ENCODE assay signal across 13 cellular contexts in the genomic region with DNA sequence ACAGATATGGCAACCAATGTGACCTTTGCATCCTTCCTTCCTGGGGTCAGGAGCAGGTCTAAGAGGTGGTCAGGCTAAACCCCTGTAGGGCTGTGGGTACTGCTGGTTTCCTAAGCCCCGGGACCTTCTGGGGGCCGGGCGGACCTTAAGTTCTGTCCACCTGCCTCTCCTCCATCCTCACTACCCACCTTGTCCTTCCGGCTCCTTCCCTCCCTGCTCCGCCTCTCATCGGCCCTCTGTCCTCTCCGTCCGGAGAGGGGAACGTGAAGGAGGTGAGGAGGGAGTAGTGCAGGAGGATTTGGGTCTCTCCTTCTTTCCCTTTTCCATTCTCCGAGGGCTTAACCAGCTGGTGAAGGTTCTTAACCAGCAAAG. TPM values are rescaled to one million over a fixed set of nuclear protein-coding genes. Genes with fewer than 3 reads are reported as not detected.
DNase-seq lines count a peak whose midpoint lies in the region; ATAC-seq lines count a peak whose summit lies in the region.
"Had no signal": no experiment of that assay in that cellular context is flagged by ENCODE, and none has a peak within 500 bp of the region (broad histone marks: within the 10 kb centered on the region; RNA-seq: fewer than 3 reads in every experiment).

No MANE protein-coding gene starts in this region.

- peak overlapping the region; percentile 89 for H3K4me3 Mint-ChIP-seq in activated CD4-positive, alpha-beta memory T cell treated with anti-CD3 and anti-CD28 coated beads for 36 hours
- H3K4me3 Mint-ChIP-seq in naive thymus-derived CD4-positive, alpha-beta T cell, result peak overlapping the region; percentile 83 to 95 (median 90)

- peak overlapping the region; percentile 77 to 96 (median 90) for H3K4me2 ChIP-seq in BLaER1 treated with 17β-estradiol and CSF1 and Interleukin-3, amounts not matched to agents 10 nM and 100 nM

- CTCF ChIA-PET in activated CD4-positive, alpha-beta memory T cell treated with anti-CD3 and anti-CD28 coated beads for 36 hours (lab: Charles Lee), result interaction anchor here (0.9 to 5.1 kb wide), 4 partner anchors 89 to 631 kb away, joined by 3 to 182 read pairs (median 4); no protein-coding TSS in a partner anchor
- CTCF ChIA-PET in naive thymus-derived CD4-positive, alpha-beta T cell (lab: Charles Lee), result interaction anchor here (0.5 to 1.6 kb wide), 3 partner anchors 86 to 675 kb away, joined by 3 to 6 read pairs (median 5); no protein-coding TSS in a partner anchor

- H3K36me3 Mint-ChIP-seq in activated CD4-positive, alpha-beta memory T cell treated with anti-CD3 and anti-CD28 coated beads for 36 hours, result peaks cover 27% of the 10 kb centered on the region
- H3K36me3 Mint-ChIP-seq in naive thymus-derived CD4-positive, alpha-beta T cell, result peaks cover 0 to 52% (median 20%) of the 10 kb centered on the region in 5 donors

- peaks cover 51 to 85% (median 67%) of the 10 kb centered on the region in 11 experiments for H3K36me3 ChIP-seq in BLaER1 treated with 17β-estradiol and CSF1 and Interleukin-3, amounts not matched to agents 10 nM and 100 nM
- H3K36me3 ChIP-seq in naive thymus-derived CD4-positive, alpha-beta T cell (ENCODE audit: control insufficient read depth in 2 of 3, insufficient read depth in 3 of 3, low read length in 3 of 3), result peaks cover 0 to 36% (median 5%) of the 10 kb centered on the region in 3 experiments
- H3K36me3 ChIP-seq: breast epithelium, SJCRH30 had no signal

- H3K27me3 Mint-ChIP-seq in activated CD4-positive, alpha-beta memory T cell treated with anti-CD3 and anti-CD28 coated beads for 36 hours, result no peaks in the 10 kb centered on the region
- no peaks in the 10 kb centered on the region for H3K27me3 Mint-ChIP-seq in naive thymus-derived CD4-positive, alpha-beta T cell

- no peak for DNase-seq in activated CD4-positive, alpha-beta memory T cell treated with anti-CD3 and anti-CD28 coated beads for 36 hours
- DNase-seq in naive thymus-derived CD4-positive, alpha-beta T cell, result no peak
- no peak for DNase-seq in mesenteric fat pad (ENCODE audit: low spot score)
- DNase-seq: NCI-H510A treated with DMSO at 0.1 percent for 48 hours, SJCRH30 had no signal

- ATAC-seq in GM18907 (IDR thresholded peaks at IDR 0.05; ENCODE audit: unreplicated experiment) (peak; percentile 18), GM21360 (IDR thresholded peaks at IDR 0.05; ENCODE audit: unreplicated experiment) (no peak), HG03457 (IDR thresholded peaks at IDR 0.05; ENCODE audit: unreplicated experiment) (no peak), GM21367 (IDR thresholded peaks at IDR 0.05; ENCODE audit: unreplicated experiment) (no peak)
- ATAC-seq in naive thymus-derived CD4-positive, alpha-beta T cell, result peak; percentile 5

- peak overlapping the region in 10 of 11 experiments; percentile 43 to 72 (median 60); a peak in 19 of 22 replicates for H3K9ac ChIP-seq in BLaER1 treated with 17β-estradiol and CSF1 and Interleukin-3, amounts not matched to agents 10 nM and 100 nM

- no peaks in the 10 kb centered on the region for H3K9me3 ChIP-seq in BLaER1 treated with 17β-estradiol and CSF1 and Interleukin-3, amounts not matched to agents 10 nM and 100 nM (replicated peaks in 1 of 11)
- H3K9me3 ChIP-seq in naive thymus-derived CD4-positive, alpha-beta T cell (ENCODE audit: control insufficient read depth in 2 of 3, low read length in 3 of 3), result no peaks in the 10 kb centered on the region
- H3K9me3 ChIP-seq: breast epithelium, pancreas, SJCRH30 had no signal

- H3K27me3 ChIP-seq in BLaER1 treated with 17β-estradiol and CSF1 and Interleukin-3, amounts not matched to agents 10 nM and 100 nM, result no peaks in the 10 kb centered on the region
- no peaks in the 10 kb centered on the region for H3K27me3 ChIP-seq in naive thymus-derived CD4-positive, alpha-beta T cell (ENCODE audit: control insufficient read depth in 2 of 2, insufficient read depth in 2 of 2, low read length in 2 of 2)
- H3K27me3 ChIP-seq: breast epithelium, pancreas, SJCRH30 had no signal

- H3K4me1 ChIP-seq in BLaER1 treated with 17β-estradiol and CSF1 and Interleukin-3, amounts not matched to agents 10 nM and 100 nM, result peaks cover 28 to 53% (median 47%) of the 10 kb centered on the region in 10 experiments
- peaks cover 0 to 6% of the 10 kb centered on the region in 2 donors for H3K4me1 ChIP-seq in naive thymus-derived CD4-positive, alpha-beta T cell (ENCODE audit: control insufficient read depth in 2 of 2, insufficient read depth in 2 of 2, low read length in 2 of 2)
- H3K4me1 ChIP-seq: breast epithelium, pancreas had no signal

- H3K4me3 ChIP-seq in BLaER1 treated with 17β-estradiol and CSF1 and Interleukin-3, amounts not matched to agents 10 nM and 100 nM, result peak overlapping the region; percentile 46 to 70 (median 54); a peak in 19 of 20 replicates
- peak overlapping the region; percentile 56 for H3K4me3 ChIP-seq in naive thymus-derived CD4-positive, alpha-beta T cell (ENCODE audit: low read length)
- H3K4me3 ChIP-seq: pancreas, SJCRH30 had no signal

- peak overlapping the region; percentile 91 for H3K27ac Mint-ChIP-seq in activated CD4-positive, alpha-beta memory T cell treated with anti-CD3 and anti-CD28 coated beads for 36 hours
- H3K27ac Mint-ChIP-seq in naive thymus-derived CD4-positive, alpha-beta T cell, result peak overlapping the region; percentile 81 to 93 (median 93)

- H3K27ac ChIP-seq in BLaER1 treated with 17β-estradiol and CSF1 and Interleukin-3, amounts not matched to agents 10 nM and 100 nM, result peak overlapping the region; percentile 20 to 69 (median 55); a peak in 20 of 22 replicates
- peak overlapping the region; percentile 70 for H3K27ac ChIP-seq in naive thymus-derived CD4-positive, alpha-beta T cell (ENCODE audit: low read depth, low read length)
- H3K27ac ChIP-seq: breast epithelium, C4-2B, pancreas, SJCRH30 had no signal

- POLR2A ChIA-PET in activated CD4-positive, alpha-beta memory T cell treated with anti-CD3 and anti-CD28 coated beads for 36 hours (lab: Charles Lee), result interaction anchor here (1.1 kb wide), 1 partner anchor 28 kb away, joined by 3 read pairs; no protein-coding TSS in a partner anchor
- POLR2A ChIA-PET in naive thymus-derived CD4-positive, alpha-beta T cell (lab: Charles Lee), result no interaction called here

- no peaks in the 10 kb centered on the region for H3K9me3 Mint-ChIP-seq in activated CD4-positive, alpha-beta memory T cell treated with anti-CD3 and anti-CD28 coated beads for 36 hours
- H3K9me3 Mint-ChIP-seq in naive thymus-derived CD4-positive, alpha-beta T cell, result no peaks in the 10 kb centered on the region

- H4K20me1 ChIP-seq in BLaER1 treated with 17β-estradiol and CSF1 and Interleukin-3, amounts not matched to agents 10 nM and 100 nM, result peaks cover 0 to 42% (median 34%) of the 10 kb centered on the region in 11 experiments; a peak in 17 of 22 replicates

- H3K4me1 Mint-ChIP-seq in activated CD4-positive, alpha-beta memory T cell treated with anti-CD3 and anti-CD28 coated beads for 36 hours (ENCODE audit: low read depth), result peaks cover 21% of the 10 kb centered on the region
- H3K4me1 Mint-ChIP-seq in naive thymus-derived CD4-positive, alpha-beta T cell, result peaks cover 26 to 42% (median 33%) of the 10 kb centered on the region in 7 donors

- intact Hi-C loops in activated CD4-positive, alpha-beta memory T cell treated with anti-CD3 and anti-CD28 coated beads for 36 hours (cut with micrococcal nuclease), result loop anchor here (2.0 kb wide), 1 partner anchor 31 kb away; no protein-coding TSS in a partner anchor
- intact Hi-C loops in naive thymus-derived CD4-positive, alpha-beta T cell (cut with micrococcal nuclease), result loop anchor here (2.0 to 10.0 kb wide), 2 partner anchors 31 to 689 kb away; no protein-coding TSS in a partner anchor

RNA-seq across cellular contexts. Expression of a gene that starts 28.3 kb away (rescaled TPM):
- total RNA-seq in activated CD4-positive, alpha-beta memory T cell treated with anti-CD3 and anti-CD28 coated beads for 36 hours, result 10 to 100 TPM; 77.8 to 82.8 TPM
- 10 to 100 TPM in 2 of 5 experiments, 1 to 10 TPM in 3; 3.9 to 51.2 (median 8.1) TPM for total RNA-seq in naive thymus-derived CD4-positive, alpha-beta T cell
- under 1 TPM; 0.18 to 0.38 TPM for polyA plus RNA-seq in naive thymus-derived CD4-positive, alpha-beta T cell
- 76.2 TPM for total RNA-seq in mesenteric fat pad
- total RNA-seq: SJCRH30 had no signal

RNA-seq across cellular contexts. Expression of a gene that starts 40.5 kb away (rescaled TPM):
- 10 to 100 TPM; 41.9 to 42.9 TPM for total RNA-seq in activated CD4-positive, alpha-beta memory T cell treated with anti-CD3 and anti-CD28 coated beads for 36 hours
- 10 to 100 TPM; 25.9 to 47.1 (median 34.0) TPM for total RNA-seq in naive thymus-derived CD4-positive, alpha-beta T cell
- polyA plus RNA-seq in naive thymus-derived CD4-positive, alpha-beta T cell, result 10 to 100 TPM; 61.7 to 62.3 TPM
- 49.4 TPM for total RNA-seq in mesenteric fat pad

Comparison
In these comparisons a context has a peak if more than half of its experiments do, and no peak if none do; other contexts are left out.
1. ATAC-seq: peak in GM18907 (single experiment) and naive thymus-derived CD4-positive, alpha-beta T cell (single experiment); none in GM21360 (single experiment), HG03457 (single experiment) and GM21367 (single experiment).